In genomic region chr9:93304574-93305496, GRCh38 we compare ENCODE assay signal across 8 cellular contexts.
A peak's percentile ranks its signal among the peaks of the same experiment; 100 is the strongest.
DNase-seq lines count a peak whose midpoint lies in the region; ATAC-seq and TF ChIP-seq lines count a peak whose summit lies in the region.

No MANE protein-coding gene starts in this region.

- no peaks in the 10 kb centered on the region for H3K9me3 Mint-ChIP-seq in CD14-positive monocyte

- TF ChIP-seq CTCF in CD14-positive monocyte (IDR thresholded peaks at IDR 0.05): peak; percentile 30
- TF ChIP-seq CTCF in esophagus squamous epithelium (IDR thresholded peaks at IDR 0.05): peak in 5 of 6 experiments; percentile 47 to 69 (median 55)

- no peak overlapping the region for H3K4me3 Mint-ChIP-seq in CD14-positive monocyte

- peaks cover 2 to 10% (median 9%) of the 10 kb centered on the region in 3 donors for H3K27me3 Mint-ChIP-seq in CD14-positive monocyte (ENCODE audit: low read depth in 3 of 3)

- DNase-seq in CD14-positive monocyte (ENCODE audit: low spot score): no peak
- peak; percentile 13 for DNase-seq in H4 (ENCODE audit: low spot score)
- peak; percentile 40 to 55 for DNase-seq in SJCRH30
- DNase-seq in esophagus squamous epithelium (lab: John Stamatoyannopoulos, UW): no peak
- DNase-seq in myocyte (ENCODE audit: low read depth): peak; percentile 65
- DNase-seq in NAMALWA (ENCODE audit: low spot score): no peak
- DNase-seq in stimulated activated naive CD4-positive, alpha-beta T cell (lab: John Stamatoyannopoulos, UW): no peak

- H3K27ac ChIP-seq in SJCRH30 (no peak overlapping the region), esophagus squamous epithelium (no peak overlapping the region)

- no peak overlapping the region for H3K27ac Mint-ChIP-seq in CD14-positive monocyte

- intact Hi-C loops in CD14-positive monocyte (cut with micrococcal nuclease) (loop anchor here (5.0 to 10.0 kb wide), 2 partner anchors 143 to 200 kb away; no protein-coding TSS in a partner anchor), esophagus squamous epithelium (cut with DNase I) (loop anchor here (5.0 kb wide), 1 partner anchor 143 kb away; no protein-coding TSS in a partner anchor)

- H3K9me3 ChIP-seq in SJCRH30 (replicated peaks) (no peaks in the 10 kb centered on the region), esophagus squamous epithelium (no peaks in the 10 kb centered on the region)

- H3K4me1 Mint-ChIP-seq in CD14-positive monocyte: peaks cover 9% of the 10 kb centered on the region

- WGBS in esophagus squamous epithelium, 2 donors: 54% methylated on average over 13 of the region's 17 CpGs; no CpG with 5 or more reads in 1 of the 2 donors

- no peak for ATAC-seq in HG02981 (IDR thresholded peaks at IDR 0.05; ENCODE audit: unreplicated experiment)

- H3K4me3 ChIP-seq in SJCRH30 (no peak overlapping the region), esophagus squamous epithelium (no peak overlapping the region)

- H3K4me1 ChIP-seq in SJCRH30: no peaks in the 10 kb centered on the region
- H3K4me1 ChIP-seq in esophagus squamous epithelium: no peaks in the 10 kb centered on the region

- peaks cover 10% of the 10 kb centered on the region for H3K27me3 ChIP-seq in SJCRH30
- H3K27me3 ChIP-seq in esophagus squamous epithelium: no peaks in the 10 kb centered on the region

- TF ChIP-seq POLR2A in esophagus squamous epithelium (IDR thresholded peaks at IDR 0.05): no peak

- H3K36me3 ChIP-seq in SJCRH30 (no peaks in the 10 kb centered on the region), esophagus squamous epithelium (no peaks in the 10 kb centered on the region)

- no peaks in the 10 kb centered on the region for H3K36me3 Mint-ChIP-seq in CD14-positive monocyte

Comparison
In these comparisons a context has a peak if more than half of its experiments do, and no peak if none do; other contexts are left out.
1. DNase-seq: peak in H4 (single experiment), SJCRH30 (2 of 2) and myocyte (single experiment); none in CD14-positive monocyte (single experiment), esophagus squamous epithelium (single experiment), NAMALWA (single experiment) and stimulated activated naive CD4-positive, alpha-beta T cell (0 of 6).